22 cellular contexts compared by ENCODE assay signal in the genomic region with DNA sequence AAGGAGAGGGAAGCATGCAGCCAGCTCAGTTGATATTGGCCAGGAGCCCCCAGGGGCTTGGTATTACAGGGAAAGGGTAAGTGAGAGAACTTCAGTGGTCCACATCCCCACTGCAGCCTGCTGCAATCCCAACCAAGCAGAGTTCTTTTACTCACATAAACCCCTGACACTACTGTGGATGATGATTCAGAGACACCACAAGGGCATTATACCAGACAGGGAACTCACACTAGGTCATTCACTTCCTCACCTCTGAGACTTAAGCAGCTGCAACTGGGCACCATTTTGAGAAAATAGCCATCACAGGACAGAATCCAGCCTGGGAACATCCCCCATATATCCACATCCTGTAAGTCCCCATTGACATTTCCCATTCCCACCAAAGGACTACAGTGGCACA.
"Had no signal": no experiment of that assay in that cellular context is flagged by ENCODE, and none has a peak within 500 bp of the region (broad histone marks: within the 10 kb centered on the region; RNA-seq: fewer than 3 reads in every experiment).

No MANE protein-coding gene starts in this region.

- H3K9me3 ChIP-seq: testis had no signal

- H3K27ac Mint-ChIP-seq: activated CD4-positive, alpha-beta memory T cell treated with anti-CD3 and anti-CD28 coated beads, Interleukin-2, amount 10 ng/mL, durations not matched to agents 7 days and 5 days; activated CD4-positive, alpha-beta T cell treated with anti-CD3 and anti-CD28 coated beads, Interleukin-2, amount 10 ng/mL, durations not matched to agents 24 days and 14 days; activated naive CD8-positive, alpha-beta T cell; neural progenitor cell; type B pancreatic cell had no signal

- H3K4me1 ChIP-seq: neural progenitor cell, testis, vagina had no signal

- H3K9me3 Mint-ChIP-seq: type B pancreatic cell had no signal

- H3K4me3 ChIP-seq: coronary artery, esophagus muscularis mucosa, heart left ventricle, lung, neural progenitor cell, smooth muscle cell, testis, vagina had no signal

- H3K4me3 Mint-ChIP-seq: activated CD4-positive, alpha-beta memory T cell treated with anti-CD3 and anti-CD28 coated beads, Interleukin-2, amount 10 ng/mL, durations not matched to agents 7 days and 5 days; activated CD4-positive, alpha-beta T cell treated with anti-CD3 and anti-CD28 coated beads, Interleukin-2, amount 10 ng/mL, durations not matched to agents 24 days and 14 days; activated naive CD8-positive, alpha-beta T cell; activated T-cell treated with anti-CD3 and anti-CD28 coated beads, Interleukin-2, amount 50 U/mL, for 72 hours; naive thymus-derived CD8-positive, alpha-beta T cell; neural progenitor cell; type B pancreatic cell had no signal

- H3K27ac ChIP-seq: coronary artery, esophagus muscularis mucosa, heart left ventricle, neural progenitor cell, testis, vagina had no signal

- H3K36me3 ChIP-seq: esophagus muscularis mucosa, heart left ventricle, neural progenitor cell, vagina had no signal

- H3K36me3 Mint-ChIP-seq: neural progenitor cell, type B pancreatic cell had no signal

- H3K4me1 Mint-ChIP-seq: activated CD4-positive, alpha-beta memory T cell treated with anti-CD3 and anti-CD28 coated beads, Interleukin-2, amount 10 ng/mL, durations not matched to agents 7 days and 5 days; neural progenitor cell had no signal

- ATAC-seq: heart left ventricle; left lobe of liver; naive thymus-derived CD8-positive, alpha-beta T cell had no signal

- DNase-seq: activated CD4-positive, alpha-beta memory T cell treated with anti-CD3 and anti-CD28 coated beads, Interleukin-2, amount 10 ng/mL, durations not matched to agents 7 days and 5 days; activated CD4-positive, alpha-beta T cell treated with anti-CD3 and anti-CD28 coated beads, Interleukin-2, amount 10 ng/mL, durations not matched to agents 24 days and 14 days; activated effector memory CD4-positive, alpha-beta T cell treated with anti-CD3 and anti-CD28 coated beads, Interleukin-2, amount 50 U/mL, for 16 hours; activated T-cell treated with anti-CD3 and anti-CD28 coated beads, Interleukin-2, amount 50 U/mL, for 72 hours; amniotic stem cell; cerebellar nuclear complex; heart left ventricle; kidney; naive thymus-derived CD8-positive, alpha-beta T cell; stimulated activated CD4-positive, alpha-beta T cell treated with anti-CD3 and anti-CD28 coated beads, Interleukin-15, amount 100 ng/mL, for 24 hours; stimulated activated naive CD4-positive, alpha-beta T cell; T1000; testis had no signal

- H3K27me3 ChIP-seq: esophagus muscularis mucosa, heart left ventricle, neural progenitor cell, testis, vagina had no signal
